Comparison of ENCODE assay signal across 8 cellular contexts in genomic region chr6:99823513-99824235, GRCh38.
A peak's percentile ranks its signal among the peaks of the same experiment; 100 is the strongest.
DNase-seq lines count a peak whose midpoint lies in the region; ATAC-seq and TF ChIP-seq lines count a peak whose summit lies in the region.
"Not testable (repeated sequence)": the region's sequence is repeated elsewhere in the genome, so short reads cannot be mapped to it uniquely, and the experiment has no call there.

No MANE protein-coding gene starts in this region.

- TF ChIP-seq CTCF in mammary epithelial cell (conservative IDR thresholded peaks at IDR 0.05 in 1 of 2, IDR thresholded peaks at IDR 0.05 in 1 of 2; ENCODE audit: extremely low read depth in 1 of 2, insufficient read depth in 1 of 2, low read depth in 1 of 2, low read length in 2 of 2); foreskin keratinocyte (conservative IDR thresholded peaks at IDR 0.05); mesothelial cell of epicardium (IDR thresholded peaks at IDR 0.05; ENCODE audit: unreplicated experiment): not testable (repeated sequence)

- not testable (repeated sequence) for H3K4me3 ChIP-seq in CD4-positive, alpha-beta memory T cell (ENCODE audit: low read length in 2 of 2)
- H3K4me3 ChIP-seq in HUES64 (ENCODE audit: low read length) (peak overlapping the region; percentile 56), mammary epithelial cell (replicated peaks in 1 of 3; ENCODE audit: insufficient read depth in 1 of 3, low read depth in 2 of 3, low read length in 3 of 3) (peak overlapping the region in 2 of 3 experiments; percentile 17 to 30)

- DNase-seq in CD4-positive, alpha-beta memory T cell = peak in 1 of 5 donors; percentile 1
- DNase-seq in T-cell = peak in 7 of 34 experiments; percentile 6 to 18 (median 16)
- DNase-seq in activated T-cell treated with anti-CD3 and anti-CD28 coated beads, Interleukin-2, amount 50 U/mL, for 1 hour = peak; percentile 24
- DNase-seq in mammary epithelial cell; foreskin keratinocyte; mesothelial cell of epicardium (ENCODE audit: low spot score in 2 of 2, unreplicated experiment in 2 of 2): not testable (repeated sequence)
- DNase-seq in stimulated activated CD4-positive, alpha-beta T cell treated with anti-CD3 and anti-CD28 coated beads, Interleukin-15, amount 100 ng/mL, for 24 hours = peak; percentile 8

- H3K36me3 ChIP-seq in CD4-positive, alpha-beta memory T cell (ENCODE audit: insufficient read depth, low read length); HUES64 (ENCODE audit: insufficient read depth, low read length); mammary epithelial cell (ENCODE audit: insufficient read depth, low read length): not testable (repeated sequence)

- not testable (repeated sequence) for H3K27ac ChIP-seq in CD4-positive, alpha-beta memory T cell (ENCODE audit: low read depth, low read length); HUES64 (ENCODE audit: low read depth, low read length); mammary epithelial cell (ENCODE audit: insufficient read depth, low read depth, low read length)
- peak overlapping the region; percentile 23 for H3K27ac ChIP-seq in foreskin keratinocyte

- in situ Hi-C loops in mammary epithelial cell (cut with MboI; ENCODE audit: low sequenced_read_pairs in 2 of 2) = loop anchor here (25.0 kb wide), 1 partner anchor 361 kb away; no protein-coding TSS in a partner anchor

- dilution Hi-C loops in mammary epithelial cell (cut with HindIII; ENCODE audit: low sequenced_read_pairs) = not testable (repeated sequence)

- 4% methylated on average over 6 of the region's 34 CpGs for WGBS in HUES64
- WGBS in mammary epithelial cell (ENCODE audit: low coverage, missing lambda C conversion rate) = 27% methylated on average over 6 of the region's 34 CpGs

- POLR2A ChIA-PET in CD4-positive, alpha-beta memory T cell (lab: Charles Lee; ENCODE audit: partially characterized antibody) = not testable (repeated sequence)
- POLR2A ChIA-PET in T-cell (lab: Charles Lee) = interaction anchor here in 1 of 2 donors (0.6 kb wide), 1 partner anchor 22 kb away, joined by 3 read pairs; no protein-coding TSS in a partner anchor

- peak overlapping the region in 1 of 7 donors; percentile 9 for H3K27ac Mint-ChIP-seq in CD4-positive, alpha-beta memory T cell
- H3K27ac Mint-ChIP-seq in T-cell = peak overlapping the region in 1 of 2 donors; percentile 23
- peak overlapping the region; percentile 39 for H3K27ac Mint-ChIP-seq in mesothelial cell of epicardium

- not testable (repeated sequence) for BruUV-seq in mammary epithelial cell (replicated peaks; lab: Mats Ljungman, UMichigan)

- H3K9me3 Mint-ChIP-seq in CD4-positive, alpha-beta memory T cell; T-cell; mesothelial cell of epicardium: not testable (repeated sequence)

- not testable (repeated sequence) for H3K9me3 ChIP-seq in CD4-positive, alpha-beta memory T cell (ENCODE audit: control insufficient read depth in 1 of 2, low read length in 2 of 2); HUES64 (ENCODE audit: insufficient read depth, low read depth, low read length); mammary epithelial cell (replicated peaks; ENCODE audit: insufficient read depth, low read length)

- H3K27me3 ChIP-seq in CD4-positive, alpha-beta memory T cell (ENCODE audit: insufficient read depth, low read length); HUES64 (ENCODE audit: insufficient read depth, low read length); mammary epithelial cell (ENCODE audit: insufficient read depth, low read length); foreskin keratinocyte: not testable (repeated sequence)

- intact Hi-C loops in CD4-positive, alpha-beta memory T cell (cut with micrococcal nuclease) = not testable (repeated sequence)
- intact Hi-C loops in mammary epithelial cell (cut with micrococcal nuclease) = loop anchor here (5.0 kb wide), 6 partner anchors 76 to 491 kb away; partner anchors contain the start of gene PNISR

- H3K4me2 ChIP-seq in mammary epithelial cell (ENCODE audit: insufficient read depth, low read depth, low read length) = peak overlapping the region; percentile 67

- H4K20me1 ChIP-seq in mammary epithelial cell (ENCODE audit: insufficient read depth, low read length) = not testable (repeated sequence)

- H2AFZ ChIP-seq in mammary epithelial cell (ENCODE audit: low read depth, low read length) = not testable (repeated sequence)

- H3K4me1 Mint-ChIP-seq in CD4-positive, alpha-beta memory T cell = not testable (repeated sequence)
- H3K4me1 Mint-ChIP-seq in T-cell (peaks cover 9 to 11% (median 9%) of the 10 kb centered on the region in 3 donors), mesothelial cell of epicardium (peaks cover 17% of the 10 kb centered on the region)

- H3K4me3 Mint-ChIP-seq in CD4-positive, alpha-beta memory T cell = peak overlapping the region in 6 of 8 donors; percentile 50 to 74 (median 69)
- H3K4me3 Mint-ChIP-seq in T-cell = peak overlapping the region; percentile 64 to 68 (median 66)
- peak overlapping the region; percentile 72 for H3K4me3 Mint-ChIP-seq in mesothelial cell of epicardium

- CTCF ChIA-PET in CD4-positive, alpha-beta memory T cell (lab: Charles Lee; ENCODE audit: partially characterized antibody) = interaction anchor here (0.7 to 1.8 kb wide), 4 partner anchors 235 to 494 kb away, joined by 3 to 6 read pairs (median 4); no protein-coding TSS in a partner anchor
- CTCF ChIA-PET in T-cell (lab: Charles Lee) = not testable (repeated sequence)
- CTCF ChIA-PET in mammary epithelial cell (lab: Charles Lee; ENCODE audit: low non-redundant PET) = interaction anchor here (0.6 to 0.7 kb wide), 2 partner anchors 27 to 36 kb away, joined by 3 to 4 read pairs; no protein-coding TSS in a partner anchor

- peak overlapping the region; percentile 63 for H3K9ac ChIP-seq in HUES64 (ENCODE audit: low read depth, low read length)
- not testable (repeated sequence) for H3K9ac ChIP-seq in mammary epithelial cell (ENCODE audit: insufficient read depth, low read length)

- H3K79me2 ChIP-seq in mammary epithelial cell (ENCODE audit: insufficient read depth, low read length) = not testable (repeated sequence)

- not testable (repeated sequence) for ATAC-seq in T-cell (replicated peaks in 1 of 4)
- peak; percentile 36 for ATAC-seq in foreskin keratinocyte

- H3K4me1 ChIP-seq in CD4-positive, alpha-beta memory T cell (ENCODE audit: insufficient read depth, low read length); HUES64 (ENCODE audit: insufficient read depth, low read length); mammary epithelial cell (ENCODE audit: insufficient read depth, low read length); foreskin keratinocyte: not testable (repeated sequence)

- H3K27me3 Mint-ChIP-seq in CD4-positive, alpha-beta memory T cell = peaks cover 16 to 24% of the 10 kb centered on the region in 2 donors
- H3K27me3 Mint-ChIP-seq in T-cell = peaks cover 34 to 39% of the 10 kb centered on the region in 2 donors
- not testable (repeated sequence) for H3K27me3 Mint-ChIP-seq in mesothelial cell of epicardium (ENCODE audit: low read depth)

- not testable (repeated sequence) for H3K36me3 Mint-ChIP-seq in CD4-positive, alpha-beta memory T cell; T-cell; mesothelial cell of epicardium
